Comparison of ENCODE assay signal across 14 cellular contexts in the genomic region with DNA sequence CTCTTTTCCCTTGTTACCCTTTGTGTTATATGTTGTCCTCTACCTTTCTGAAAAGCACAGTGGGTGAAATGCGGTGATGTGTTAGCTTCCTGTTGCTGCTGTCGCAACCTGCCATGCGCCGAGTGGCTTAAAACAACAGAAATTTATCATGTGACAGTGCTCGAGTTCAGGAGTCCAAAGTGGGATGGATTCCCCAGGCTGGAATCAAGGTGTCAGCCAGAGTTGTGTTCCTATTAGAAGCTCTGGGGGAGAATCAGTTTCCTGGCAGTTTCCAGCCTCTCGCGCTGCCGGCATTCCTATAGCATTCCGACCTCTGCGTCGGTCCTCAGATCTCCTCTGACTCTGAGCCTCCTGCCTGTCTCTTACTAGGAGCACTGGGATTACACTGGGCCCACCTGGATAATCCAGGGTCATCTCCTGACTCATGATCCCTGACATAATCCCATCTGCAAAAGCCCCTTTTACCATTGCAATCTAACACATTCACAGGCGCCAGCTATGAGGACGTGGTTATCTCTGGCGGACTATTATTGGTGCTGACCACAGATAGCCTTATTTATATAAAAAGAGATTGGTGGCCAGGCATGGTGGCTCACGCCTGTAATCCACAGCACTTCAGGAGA.
DNase-seq lines count a peak whose midpoint lies in the region; ATAC-seq and TF ChIP-seq lines count a peak whose summit lies in the region.
"Had no signal": no experiment of that assay in that cellular context is flagged by ENCODE, and none has a peak within 500 bp of the region (broad histone marks: within the 10 kb centered on the region; RNA-seq: fewer than 3 reads in every experiment).

No MANE protein-coding gene starts in this region.

- TF ChIP-seq CTCF in CD14-positive monocyte (IDR thresholded peaks at IDR 0.05) (no peak), mesothelial cell of epicardium (IDR thresholded peaks at IDR 0.05; ENCODE audit: unreplicated experiment) (no peak)

- H3K9me3 Mint-ChIP-seq in CD14-positive monocyte = no peaks in the 10 kb centered on the region
- H3K9me3 Mint-ChIP-seq in mesothelial cell of epicardium = no peaks in the 10 kb centered on the region

- H3K27me3 ChIP-seq in effector memory CD4-positive, alpha-beta T cell (replicated peaks; ENCODE audit: control insufficient read depth, insufficient read depth, low read length, poor library complexity, severe bottlenecking) = no peaks in the 10 kb centered on the region

- H3K36me3 Mint-ChIP-seq in CD14-positive monocyte = peaks cover 33 to 53% of the 10 kb centered on the region in 2 donors
- H3K36me3 Mint-ChIP-seq in mesothelial cell of epicardium = peaks cover 16% of the 10 kb centered on the region
- H3K36me3 Mint-ChIP-seq: activated naive CD8-positive, alpha-beta T cell had no signal

- H3K27me3 Mint-ChIP-seq in CD14-positive monocyte (ENCODE audit: low read depth in 3 of 3) (no peaks in the 10 kb centered on the region), mesothelial cell of epicardium (ENCODE audit: low read depth) (no peaks in the 10 kb centered on the region)
- H3K27me3 Mint-ChIP-seq: activated naive CD8-positive, alpha-beta T cell had no signal

- no peaks in the 10 kb centered on the region for H3K9me3 ChIP-seq in effector memory CD4-positive, alpha-beta T cell (ENCODE audit: control insufficient read depth, low read length)

- no peak overlapping the region for H3K27ac ChIP-seq in effector memory CD4-positive, alpha-beta T cell (ENCODE audit: insufficient read depth, low read length, poor library complexity, severe bottlenecking)

- H3K4me1 ChIP-seq in effector memory CD4-positive, alpha-beta T cell (ENCODE audit: control insufficient read depth, insufficient read depth, low read length, poor library complexity, severe bottlenecking) = no peaks in the 10 kb centered on the region

- ATAC-seq in Right ventricle myocardium superior (ENCODE audit: poor library complexity) = peak; percentile 85
- no peak for ATAC-seq in HG03378 (IDR thresholded peaks at IDR 0.05; ENCODE audit: unreplicated experiment)

- H3K4me3 Mint-ChIP-seq in CD14-positive monocyte = no peak overlapping the region
- H3K4me3 Mint-ChIP-seq in mesothelial cell of epicardium = no peak overlapping the region
- H3K4me3 Mint-ChIP-seq: activated naive CD8-positive, alpha-beta T cell had no signal

- H3K4me3 ChIP-seq in effector memory CD4-positive, alpha-beta T cell (ENCODE audit: insufficient read depth, low read depth, low read length, poor library complexity, severe bottlenecking) = no peak overlapping the region

- H3K27ac Mint-ChIP-seq in CD14-positive monocyte (peak overlapping the region in 6 of 7 donors; percentile 20 to 78 (median 46)), mesothelial cell of epicardium (peak overlapping the region; percentile 80)
- H3K27ac Mint-ChIP-seq: activated naive CD8-positive, alpha-beta T cell had no signal

- DNase-seq in CD14-positive monocyte (ENCODE audit: low spot score) (no peak), MV-4-11 (lab: John Stamatoyannopoulos, UW) (peak; percentile 28), Right ventricle myocardium superior (peak; percentile 57), mesothelial cell of epicardium (ENCODE audit: low spot score in 2 of 2, unreplicated experiment in 2 of 2) (no peak), dedifferentiated amniotic fluid mesenchymal stem cell (ENCODE audit: extremely low spot score) (no peak), cortex of kidney (lab: John Stamatoyannopoulos, UW) (no peak)
- DNase-seq in effector memory CD4-positive, alpha-beta T cell = no peak
- DNase-seq: DMS79 treated with DMSO at 0.1 percent for 48 hours; NCI-H187; NCI-H748 treated with DMSO at 0.1 percent for 48 hours; SIG-M5; stimulated activated CD4-positive, alpha-beta T cell treated with anti-CD3 and anti-CD28 coated beads, Interleukin-1b, Interleukin-23, amount 100 ng/mL, for 48 hours had no signal

- H3K36me3 ChIP-seq in effector memory CD4-positive, alpha-beta T cell (ENCODE audit: control insufficient read depth, insufficient read depth, low read length) = peaks cover 5% of the 10 kb centered on the region

- intact Hi-C loops in CD14-positive monocyte (cut with micrococcal nuclease) = no loop called here
- intact Hi-C loops in Right ventricle myocardium superior (cut with DNase I) = no loop called here

- H3K4me1 Mint-ChIP-seq in CD14-positive monocyte = peaks cover 34% of the 10 kb centered on the region
- peaks cover 8% of the 10 kb centered on the region for H3K4me1 Mint-ChIP-seq in mesothelial cell of epicardium

Comparison
In these comparisons a context has a peak if more than half of its experiments do, and no peak if none do; other contexts are left out.
1. DNase-seq: peak in MV-4-11 (single experiment) and Right ventricle myocardium superior (single experiment); none in CD14-positive monocyte (single experiment), mesothelial cell of epicardium (0 of 2), dedifferentiated amniotic fluid mesenchymal stem cell (single experiment), effector memory CD4-positive, alpha-beta T cell (0 of 3) and cortex of kidney (single experiment).